16 cellular contexts compared by ENCODE assay signal in genomic region chr4:29861307-29861706, GRCh38.
DNase-seq lines count a peak whose midpoint lies in the region; ATAC-seq, FAIRE-seq and TF ChIP-seq lines count a peak whose summit lies in the region.
"Had no signal": no experiment of that assay in that cellular context is flagged by ENCODE, and none has a peak within 500 bp of the region (broad histone marks: within the 10 kb centered on the region; RNA-seq: fewer than 3 reads in every experiment).

No MANE protein-coding gene starts in this region.

- no peak for TF ChIP-seq RAD21 in HepG2 (CRISPR knock-in tag; IDR thresholded peaks at IDR 0.05)

- H3K4me3 ChIP-seq in HepG2 (replicated peaks in 1 of 3; ENCODE audit: insufficient read depth in 1 of 3, low read depth in 2 of 3, low read length in 3 of 3) (no peak overlapping the region), right lobe of liver (no peak overlapping the region), NB4 (ENCODE audit: low read depth, low read length) (no peak overlapping the region), astrocyte of the spinal cord (ENCODE audit: low read depth, low read length) (no peak overlapping the region), body of pancreas (no peak overlapping the region)
- H3K4me3 ChIP-seq: HAP-1 had no signal

- H2AFZ ChIP-seq in HepG2 (ENCODE audit: low read length): no peak overlapping the region

- in situ Hi-C loops in HepG2 (cut with HindIII; ENCODE audit: extremely low pct_ligation_motif_present, low pct_unique_long_range_greater_than_20kb) (no loop called here), astrocyte of the spinal cord (cut with HindIII; ENCODE audit: low sequenced_read_pairs) (no loop called here)

- no peak overlapping the region for H3K9ac ChIP-seq in HepG2 (ENCODE audit: insufficient read depth, low read depth, low read length)

- H3K9me3 ChIP-seq in HepG2 (ENCODE audit: low read length) (peaks cover 94% of the 10 kb centered on the region), right lobe of liver (peaks cover 0 to 10% (median 0%) of the 10 kb centered on the region in 4 donors), body of pancreas (no peaks in the 10 kb centered on the region)
- H3K9me3 ChIP-seq: HAP-1 had no signal

- BruUV-seq in HepG2 (replicated peaks; lab: Mats Ljungman, UMichigan): no TSS peak

- H3K27ac ChIP-seq in HepG2 (ENCODE audit: extremely low read length, insufficient read depth, low read length) (no peak overlapping the region), right lobe of liver (no peak overlapping the region), body of pancreas (no peak overlapping the region)
- H3K27ac ChIP-seq: C4-2B had no signal

- no peaks in the 10 kb centered on the region for H3K79me2 ChIP-seq in HepG2 (ENCODE audit: insufficient read depth, low read length)

- TF ChIP-seq EP300 in HepG2 (IDR thresholded peaks at IDR 0.05; ENCODE audit: low read depth in 2 of 2, low read length in 2 of 2) (no peak), HepG2 (CRISPR knock-in tag; IDR thresholded peaks at IDR 0.05; ENCODE audit: borderline replicate concordance) (no peak)

- no peak for TF ChIP-seq CTCF in HepG2 (CRISPR knock-in tag; IDR thresholded peaks at IDR 0.05)
- no peak for TF ChIP-seq CTCF in right lobe of liver (IDR thresholded peaks at IDR 0.05)
- no peak for TF ChIP-seq CTCF in NB4 (IDR thresholded peaks at IDR 0.05; ENCODE audit: low read depth, low read length)
- no peak for TF ChIP-seq CTCF in astrocyte of the spinal cord (IDR thresholded peaks at IDR 0.05; ENCODE audit: low read depth, low read length)
- no peak for TF ChIP-seq CTCF in body of pancreas (IDR thresholded peaks at IDR 0.05)

- no peaks in the 10 kb centered on the region for H3K36me3 ChIP-seq in HepG2 (replicated peaks in 1 of 2; ENCODE audit: control insufficient read depth in 1 of 2, insufficient read depth in 2 of 2, low read length in 2 of 2)
- no peaks in the 10 kb centered on the region for H3K36me3 ChIP-seq in right lobe of liver
- H3K36me3 ChIP-seq in body of pancreas (replicated peaks in 1 of 2; ENCODE audit: insufficient read depth in 1 of 2, low read depth in 2 of 2): no peaks in the 10 kb centered on the region
- H3K36me3 ChIP-seq: HAP-1 had no signal

- FAIRE-seq in HepG2 (lab: Jason Lieb, UNC): no peak

- ATAC-seq in HepG2 (no peak), right lobe of liver (no peak), body of pancreas (no peak), HG02678 (IDR thresholded peaks at IDR 0.05; ENCODE audit: unreplicated experiment) (no peak), GM21367 (IDR thresholded peaks at IDR 0.05; ENCODE audit: unreplicated experiment) (no peak)
- ATAC-seq: T-helper 17 cell had no signal

- no peak for TF ChIP-seq POLR2A in HepG2 (IDR thresholded peaks at IDR 0.05; ENCODE audit: insufficient read depth in 1 of 2, low read depth in 2 of 2, low read length in 2 of 2)
- no peak for TF ChIP-seq POLR2A in right lobe of liver (IDR thresholded peaks at IDR 0.05)
- TF ChIP-seq POLR2A in NB4 (IDR thresholded peaks at IDR 0.05; ENCODE audit: extremely low read depth, insufficient read length): no peak
- no peak for TF ChIP-seq POLR2A in body of pancreas (IDR thresholded peaks at IDR 0.05)

- no peaks in the 10 kb centered on the region for H3K4me1 ChIP-seq in HepG2 (ENCODE audit: insufficient read depth, low read length)
- H3K4me1 ChIP-seq in right lobe of liver: no peaks in the 10 kb centered on the region
- H3K4me1 ChIP-seq in body of pancreas: no peaks in the 10 kb centered on the region
- H3K4me1 ChIP-seq: HAP-1 had no signal

- no peak overlapping the region for H3K4me2 ChIP-seq in HepG2 (ENCODE audit: low read depth, low read length)

- 4% methylated on average over 1 of the region's 1 CpG for WGBS in HepG2 (ENCODE audit: low lambda C conversion rate)
- 27% methylated on average over 1 of the region's 1 CpG for WGBS in right lobe of liver (ENCODE audit: insufficient coverage, low coverage, low lambda C conversion rate, missing lambda C conversion rate)
- 46 to 61% methylated on average over 1 of the region's 1 CpG for WGBS in body of pancreas, 2 donors

- POLR2A ChIA-PET in HepG2 (lab: Yijun Ruan, JAX): no interaction called here

- CTCF ChIA-PET in HepG2 (lab: Yijun Ruan, JAX; ENCODE audit: low intra/inter-chr PET ratio, low total read pairs): no interaction called here

- DNase-seq in HepG2 (ENCODE audit: low spot score): no peak
- DNase-seq in right lobe of liver: no peak
- peak; percentile 5 for DNase-seq in NB4 (ENCODE audit: low read depth)
- DNase-seq in astrocyte of the spinal cord (ENCODE audit: low read depth, low spot score): peak; percentile 7
- no peak for DNase-seq in body of pancreas
- no peak for DNase-seq in activated T-cell treated with anti-CD3 and anti-CD28 coated beads, Interleukin-2, amount 50 U/mL, for 1 hour
- DNase-seq: NCI-H1930, NCI-H510A, NCI-H774, RPMI8226, SIG-M5, T-helper 17 cell had no signal

- H4K20me1 ChIP-seq in HepG2 (ENCODE audit: insufficient read depth, low read length): no peaks in the 10 kb centered on the region

- intact Hi-C loops in HepG2 (cut with micrococcal nuclease; ENCODE audit: unreplicated experiment): no loop called here
- intact Hi-C loops in right lobe of liver (cut with DNase I): no loop called here
- intact Hi-C loops in body of pancreas (cut with DNase I): no loop called here

- H3K27me3 ChIP-seq in HepG2 (ENCODE audit: control insufficient read depth in 1 of 2, insufficient read depth in 2 of 2, low read length in 2 of 2) (no peaks in the 10 kb centered on the region; a peak in 1 of 5 replicates), right lobe of liver (no peaks in the 10 kb centered on the region), body of pancreas (no peaks in the 10 kb centered on the region)

TF ChIP-seq in HepG2, 621 proteins besides CTCF, POLR2A, EP300 and RAD21:
- TF ChIP-seq CSRNP2 (CRISPR knock-in tag; conservative IDR thresholded peaks at IDR 0.05; ENCODE audit: low read depth): no peak
- peak; percentile 89 for TF ChIP-seq ZFP36 (IDR thresholded peaks at IDR 0.05; ENCODE audit: borderline replicate concordance, low read depth, low read length, partially characterized antibody)

Comparison
In these comparisons a context has a peak if more than half of its experiments do, and no peak if none do; other contexts are left out.
1. DNase-seq: peak in NB4 (single experiment) and astrocyte of the spinal cord (single experiment); none in HepG2 (single experiment), right lobe of liver (0 of 3), body of pancreas (0 of 4) and activated T-cell treated with anti-CD3 and anti-CD28 coated beads, Interleukin-2, amount 50 U/mL, for 1 hour (single experiment).